ENCODE assay signal across 16 cellular contexts in the genomic region with DNA sequence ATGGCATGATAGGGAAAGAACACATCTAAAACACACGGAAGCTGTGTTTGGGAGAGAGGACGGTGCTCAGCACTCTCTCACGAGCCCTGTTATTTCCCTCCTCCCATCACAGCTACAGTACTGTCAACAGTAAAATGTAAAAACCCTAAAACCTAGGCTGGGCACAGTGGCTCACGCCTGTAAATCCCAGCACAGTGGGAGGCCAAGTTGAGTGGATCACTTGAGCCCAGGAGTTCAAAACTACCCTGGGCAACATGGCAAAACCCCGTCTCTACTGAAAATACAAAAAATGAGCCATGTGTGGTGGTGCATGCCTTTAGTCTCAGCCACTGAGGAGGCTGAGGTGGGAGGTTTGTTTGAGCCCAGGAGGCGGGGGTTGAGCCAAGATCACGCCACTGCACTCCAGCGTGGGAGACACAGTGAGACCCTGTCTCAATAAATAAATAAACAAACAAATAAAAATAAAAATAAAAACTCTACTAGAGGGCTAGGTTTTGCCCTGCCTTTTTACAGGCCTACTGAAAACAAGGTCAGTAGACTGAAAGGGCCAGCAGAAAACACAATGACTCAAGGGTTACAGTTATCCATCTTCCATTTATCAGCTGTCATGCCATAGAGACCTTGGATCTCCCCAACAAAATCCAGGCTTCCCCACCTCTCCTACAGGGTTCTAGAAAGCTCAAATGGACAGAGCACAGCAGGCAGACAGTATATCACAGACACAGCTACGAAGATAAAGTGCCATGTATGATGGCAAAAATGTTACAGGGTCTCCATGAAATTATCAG. TPM values are rescaled to one million over a fixed set of nuclear protein-coding genes. Genes with fewer than 3 reads are reported as not detected.
DNase-seq lines count a peak whose midpoint lies in the region; ATAC-seq and TF ChIP-seq lines count a peak whose summit lies in the region.
"Had no signal": no experiment of that assay in that cellular context is flagged by ENCODE, and none has a peak within 500 bp of the region (broad histone marks: within the 10 kb centered on the region; RNA-seq: fewer than 3 reads in every experiment).

No MANE protein-coding gene starts in this region.

- peaks cover 6% of the 10 kb centered on the region for H3K9me3 Mint-ChIP-seq in T-helper 1 cell treated with Interleukin-12 subunit alpha and Interleukin-12 subunit beta and Interleukin-4 antibody, amounts not matched to agents 30 μg/mL and 1 μg/mL, for 36 hours
- no peaks in the 10 kb centered on the region for H3K9me3 Mint-ChIP-seq in glutamatergic neuron (ENCODE audit: unreplicated experiment)

- no peak overlapping the region for H3K9ac ChIP-seq in SU-DHL-6 (ENCODE audit: low read length)
- H3K9ac ChIP-seq in trophoblast cell (ENCODE audit: low read length) = no peak overlapping the region

- H3F3A ChIP-seq in SU-DHL-6 (ENCODE audit: insufficient read depth) = peaks cover 46% of the 10 kb centered on the region

- H4K12ac ChIP-seq in trophoblast cell (ENCODE audit: low read depth, low read length) = no peak overlapping the region

- H2BK120ac ChIP-seq in trophoblast cell (ENCODE audit: insufficient read depth, low read length, poor library complexity) = no peak overlapping the region

- peaks cover 21% of the 10 kb centered on the region for H3K36me3 Mint-ChIP-seq in T-helper 1 cell treated with Interleukin-12 subunit alpha and Interleukin-12 subunit beta and Interleukin-4 antibody, amounts not matched to agents 30 μg/mL and 1 μg/mL, for 36 hours (ENCODE audit: low read depth)
- no peaks in the 10 kb centered on the region for H3K36me3 Mint-ChIP-seq in glutamatergic neuron (ENCODE audit: unreplicated experiment)

- H3K27me3 ChIP-seq in SU-DHL-6 (ENCODE audit: low read length) = no peaks in the 10 kb centered on the region
- H3K27me3 ChIP-seq in effector memory CD4-positive, alpha-beta T cell (replicated peaks; ENCODE audit: control insufficient read depth, insufficient read depth, low read length, poor library complexity, severe bottlenecking) = no peaks in the 10 kb centered on the region
- H3K27me3 ChIP-seq in trophoblast cell (ENCODE audit: insufficient read depth, low read length) = no peaks in the 10 kb centered on the region

- TF ChIP-seq CTCF in SU-DHL-6 (IDR thresholded peaks at IDR 0.05; ENCODE audit: insufficient read depth, low read length, poor library complexity, severe bottlenecking) = no peak
- TF ChIP-seq CTCF in glutamatergic neuron (IDR thresholded peaks at IDR 0.05; ENCODE audit: partially characterized antibody, unreplicated experiment) = no peak

- H2AFZ ChIP-seq in SU-DHL-6 (ENCODE audit: low read depth, low read length, severe bottlenecking) (no peak overlapping the region), trophoblast cell (ENCODE audit: insufficient read depth, low read length, poor library complexity) (no peak overlapping the region)

- peaks cover 4% of the 10 kb centered on the region; the same call in 1 of the 2 replicates for H4K20me1 ChIP-seq in SU-DHL-6 (ENCODE audit: low read depth, low read length)

- peaks cover 73% of the 10 kb centered on the region for H3K4me1 Mint-ChIP-seq in T-helper 1 cell treated with Interleukin-12 subunit alpha and Interleukin-12 subunit beta and Interleukin-4 antibody, amounts not matched to agents 30 μg/mL and 1 μg/mL, for 36 hours (ENCODE audit: low read depth)
- H3K4me1 Mint-ChIP-seq in glutamatergic neuron (ENCODE audit: low read depth, unreplicated experiment) = peaks cover 5% of the 10 kb centered on the region

- no peak overlapping the region for H3K14ac ChIP-seq in trophoblast cell (ENCODE audit: low read length)

- peaks cover 78% of the 10 kb centered on the region for H3K4me1 ChIP-seq in effector memory CD4-positive, alpha-beta T cell (ENCODE audit: control insufficient read depth, insufficient read depth, low read length, poor library complexity, severe bottlenecking)
- H3K4me1 ChIP-seq in trophoblast cell (ENCODE audit: control insufficient read depth in 1 of 2, insufficient read depth in 2 of 2, low read length in 2 of 2) = peaks cover 14 to 19% of the 10 kb centered on the region in 2 experiments

- no peaks in the 10 kb centered on the region for H3K9me2 ChIP-seq in SU-DHL-6 (replicated peaks; ENCODE audit: insufficient read depth, low read length)

- H3K27me3 Mint-ChIP-seq in T-helper 1 cell treated with Interleukin-12 subunit alpha and Interleukin-12 subunit beta and Interleukin-4 antibody, amounts not matched to agents 30 μg/mL and 1 μg/mL, for 36 hours (ENCODE audit: low read depth) = no peaks in the 10 kb centered on the region
- H3K27me3 Mint-ChIP-seq in glutamatergic neuron (ENCODE audit: unreplicated experiment) = no peaks in the 10 kb centered on the region

- no peak overlapping the region for H4K91ac ChIP-seq in trophoblast cell (ENCODE audit: low read depth, low read length)

- peak overlapping the region; percentile 34; the same call in 1 of the 2 replicates for H3K27ac ChIP-seq in SU-DHL-6 (ENCODE audit: low read depth, low read length)
- peak overlapping the region; percentile 71 for H3K27ac ChIP-seq in effector memory CD4-positive, alpha-beta T cell (ENCODE audit: insufficient read depth, low read length, poor library complexity, severe bottlenecking)
- H3K27ac ChIP-seq in trophoblast cell (ENCODE audit: low read depth, low read length) = no peak overlapping the region
- H3K27ac ChIP-seq: 22Rv1 had no signal

- ATAC-seq in HG02885 (IDR thresholded peaks at IDR 0.05; ENCODE audit: poor library complexity, unreplicated experiment) = no peak

- no peak overlapping the region for H2BK12ac ChIP-seq in trophoblast cell (ENCODE audit: low read length)

- H3K79me2 ChIP-seq in SU-DHL-6 (ENCODE audit: insufficient read depth, low read length) (peaks cover 99% of the 10 kb centered on the region), trophoblast cell (ENCODE audit: control insufficient read depth, insufficient read depth, low read length, poor library complexity) (peaks cover 20% of the 10 kb centered on the region)

- H3K4ac ChIP-seq in trophoblast cell (ENCODE audit: low read depth, low read length) = peak overlapping the region; percentile 82

- no peak overlapping the region for H3K4me3 ChIP-seq in SU-DHL-6 (ENCODE audit: insufficient read depth, low read length, poor library complexity, severe bottlenecking)
- no peak overlapping the region for H3K4me3 ChIP-seq in effector memory CD4-positive, alpha-beta T cell (ENCODE audit: insufficient read depth, low read depth, low read length, poor library complexity, severe bottlenecking)
- no peak overlapping the region for H3K4me3 ChIP-seq in trophoblast cell (ENCODE audit: low read depth, low read length)
- H3K4me3 ChIP-seq: skin epidermis had no signal

- no peak for DNase-seq in T-helper 1 cell
- DNase-seq in effector memory CD4-positive, alpha-beta T cell = no peak
- DNase-seq in trophoblast cell = no peak
- DNase-seq in glutamatergic neuron = no peak
- DNase-seq in D341Med (ENCODE audit: low spot score) = no peak
- DNase-seq: C1 segment of cervical spinal cord; cerebellar nuclear complex; KBM-7; NCI-H1092 treated with DMSO at 0.1 percent for 48 hours; NK-92 treated with Interleukin-12 subunit alpha and Interleukin-12 subunit beta, amount 100 ng/mL, for 24 hours; stimulated activated naive CD4-positive, alpha-beta T cell had no signal

- peak overlapping the region; percentile 55 for H3K4me3 Mint-ChIP-seq in T-helper 1 cell treated with Interleukin-12 subunit alpha and Interleukin-12 subunit beta and Interleukin-4 antibody, amounts not matched to agents 30 μg/mL and 1 μg/mL, for 36 hours
- no peak overlapping the region for H3K4me3 Mint-ChIP-seq in glutamatergic neuron (ENCODE audit: unreplicated experiment)

- no peak overlapping the region for H4K8ac ChIP-seq in trophoblast cell (ENCODE audit: low read depth, low read length)

- H2BK5ac ChIP-seq in trophoblast cell (ENCODE audit: low read depth, low read length, poor library complexity) = no peak overlapping the region

- no peak overlapping the region for H2AK5ac ChIP-seq in trophoblast cell (ENCODE audit: low read length)

- H3K23ac ChIP-seq in trophoblast cell (ENCODE audit: low read length) = no peak overlapping the region

- H3K18ac ChIP-seq in trophoblast cell (ENCODE audit: low read length) = peak overlapping the region; percentile 72

- H3K36me3 ChIP-seq in SU-DHL-6 (ENCODE audit: low read length) (peaks cover 22% of the 10 kb centered on the region; the same call in 1 of the 2 replicates), trophoblast cell (ENCODE audit: control insufficient read depth in 1 of 2, insufficient read depth in 2 of 2, low read length in 2 of 2) (peaks cover 3 to 7% of the 10 kb centered on the region in 2 experiments)
- no peaks in the 10 kb centered on the region for H3K36me3 ChIP-seq in effector memory CD4-positive, alpha-beta T cell (ENCODE audit: control insufficient read depth, insufficient read depth, low read length)

- H3K79me1 ChIP-seq in trophoblast cell (ENCODE audit: low read length) = peaks cover 2% of the 10 kb centered on the region

- H3K4me2 ChIP-seq in SU-DHL-6 (ENCODE audit: low read depth, low read length, poor library complexity, severe bottlenecking) = no peak overlapping the region
- no peak overlapping the region for H3K4me2 ChIP-seq in trophoblast cell (ENCODE audit: low read length)

- H3K27ac Mint-ChIP-seq in T-helper 1 cell treated with Interleukin-12 subunit alpha and Interleukin-12 subunit beta and Interleukin-4 antibody, amounts not matched to agents 30 μg/mL and 1 μg/mL, for 36 hours = peak overlapping the region; percentile 98
- no peak overlapping the region for H3K27ac Mint-ChIP-seq in glutamatergic neuron (ENCODE audit: unreplicated experiment)

- no CpG with 5 or more reads among the region's 9 CpGs for WGBS in trophoblast cell (ENCODE audit: extremely low coverage, insufficient coverage, insufficient read length)

- H3K9me3 ChIP-seq in SU-DHL-6 (ENCODE audit: insufficient read depth, low read length) (no peaks in the 10 kb centered on the region), trophoblast cell (ENCODE audit: insufficient read depth, low read depth, low read length) (no peaks in the 10 kb centered on the region)
- no peaks in the 10 kb centered on the region for H3K9me3 ChIP-seq in effector memory CD4-positive, alpha-beta T cell (ENCODE audit: control insufficient read depth, low read length)

RNA-seq across cellular contexts. Expression of a gene that starts 54.6 kb away (rescaled TPM):
- 22.6 and 23.1 TPM in 2 replicates for polyA plus RNA-seq in trophoblast cell (2013)
- total RNA-seq in glutamatergic neuron (ENCODE audit: unreplicated experiment) = 1.4 TPM
